ENCODE assay signal across 8 cellular contexts in genomic region chr7:151875862-151876111, GRCh38.
DNase-seq lines count a peak whose midpoint lies in the region; ATAC-seq and TF ChIP-seq lines count a peak whose summit lies in the region.

No MANE protein-coding gene starts in this region.

- H3K27ac ChIP-seq in BLaER1 (peak overlapping the region; percentile 35; the same call in 1 of the 2 replicates), duodenal mucosa (ENCODE audit: low read depth, low read length) (peak overlapping the region; percentile 91)

- H3K9ac ChIP-seq in BLaER1 (peak overlapping the region; percentile 80), duodenal mucosa (ENCODE audit: low read depth in 1 of 2, low read length in 2 of 2) (peak overlapping the region; percentile 77 to 87), mucosa of stomach (ENCODE audit: low read length) (peak overlapping the region; percentile 77)

- H3K27me3 ChIP-seq in BLaER1 (no peaks in the 10 kb centered on the region), duodenal mucosa (ENCODE audit: control insufficient read depth in 1 of 2, insufficient read depth in 2 of 2, low read length in 2 of 2) (no peaks in the 10 kb centered on the region), mucosa of stomach (ENCODE audit: control insufficient read depth, insufficient read depth, low read length) (no peaks in the 10 kb centered on the region)

- no peaks in the 10 kb centered on the region for H3K36me3 ChIP-seq in BLaER1
- no peaks in the 10 kb centered on the region for H3K36me3 ChIP-seq in duodenal mucosa (ENCODE audit: control insufficient read depth in 1 of 2, insufficient read depth in 2 of 2, low read length in 2 of 2)
- no peaks in the 10 kb centered on the region for H3K36me3 ChIP-seq in mucosa of stomach (ENCODE audit: control insufficient read depth, insufficient read depth, low read length)

- ATAC-seq in GM21825 (IDR thresholded peaks at IDR 0.05; ENCODE audit: unreplicated experiment) (no peak), HG02798 (IDR thresholded peaks at IDR 0.05; ENCODE audit: poor library complexity, unreplicated experiment) (no peak)

- H3K4me1 ChIP-seq in BLaER1 (peaks cover 19% of the 10 kb centered on the region), duodenal mucosa (ENCODE audit: control insufficient read depth in 1 of 2, insufficient read depth in 2 of 2, low read length in 2 of 2) (peaks cover 8 to 12% of the 10 kb centered on the region in 2 donors), mucosa of stomach (ENCODE audit: control insufficient read depth, insufficient read depth, low read length) (peaks cover 22% of the 10 kb centered on the region)

- H3K4me2 ChIP-seq in BLaER1, result peak overlapping the region; percentile 88

- peaks cover 28% of the 10 kb centered on the region for H4K20me1 ChIP-seq in BLaER1

- no peaks in the 10 kb centered on the region for H3K9me3 ChIP-seq in BLaER1
- H3K9me3 ChIP-seq in duodenal mucosa (ENCODE audit: control insufficient read depth in 1 of 2, low read length in 2 of 2), result no peaks in the 10 kb centered on the region
- H3K9me3 ChIP-seq in mucosa of stomach (ENCODE audit: control insufficient read depth, low read length), result no peaks in the 10 kb centered on the region

- TF ChIP-seq CTCF in LNCaP clone FGC (IDR thresholded peaks at IDR 0.05; ENCODE audit: control insufficient read depth, extremely low read depth, insufficient read depth), result no peak

- DNase-seq in LNCaP clone FGC (ENCODE audit: low read depth), result no peak
- DNase-seq in OCI-M1 (lab: John Stamatoyannopoulos, UW), result no peak
- DNase-seq in NCI-H187 treated with DMSO at 0.1 percent for 48 hours (lab: John Stamatoyannopoulos, UW), result no peak

- H3K4me3 ChIP-seq in BLaER1, result peak overlapping the region; percentile 83
- H3K4me3 ChIP-seq in LNCaP clone FGC (ENCODE audit: low read depth, low read length), result peak overlapping the region; percentile 55
- peak overlapping the region; percentile 94 to 98 for H3K4me3 ChIP-seq in duodenal mucosa (ENCODE audit: low read depth in 1 of 2, low read length in 2 of 2)
- H3K4me3 ChIP-seq in mucosa of stomach (ENCODE audit: low read length), result peak overlapping the region; percentile 42

Comparison
In these comparisons a context has a peak if more than half of its experiments do, and no peak if none do; other contexts are left out.
1. H3K4me3 ChIP-seq: peak in every context shown above with its lines; median percentile 96 in duodenal mucosa; 83 in BLaER1; 55 in LNCaP clone FGC; 42 in mucosa of stomach.